ENCODE assay signal across 20 cellular contexts in the genomic region with DNA sequence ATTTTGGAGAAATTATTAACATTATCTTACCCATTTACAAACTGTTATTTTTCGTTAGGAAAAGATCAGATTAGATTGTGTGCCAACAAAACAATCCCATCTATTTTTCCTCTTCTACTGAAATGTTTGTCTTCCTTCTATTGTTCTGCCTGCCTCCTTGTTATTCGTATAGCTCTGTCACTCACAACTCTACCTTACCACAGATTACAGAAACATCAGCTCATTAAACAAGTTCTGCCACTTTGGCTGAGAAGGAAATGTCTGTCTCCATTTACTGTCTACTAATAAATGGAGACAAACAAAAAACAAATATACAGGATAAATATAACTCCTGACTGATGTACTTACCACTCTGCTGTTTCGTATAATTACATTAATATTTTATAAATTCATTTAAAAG.
"Had no signal": no experiment of that assay in that cellular context is flagged by ENCODE, and none has a peak within 500 bp of the region (broad histone marks: within the 10 kb centered on the region; RNA-seq: fewer than 3 reads in every experiment).

No MANE protein-coding gene starts in this region.

- H3K9me3 ChIP-seq: esophagus muscularis mucosa, gastroesophageal sphincter, psoas muscle, right lobe of liver, spleen, tibial artery, upper lobe of left lung, uterus had no signal

- H3K27ac ChIP-seq: esophagus muscularis mucosa, gastroesophageal sphincter, psoas muscle, right lobe of liver, spleen, tibial artery, upper lobe of left lung, uterus had no signal

- H3K27me3 ChIP-seq: esophagus muscularis mucosa, gastroesophageal sphincter, right lobe of liver, spleen, tibial artery, upper lobe of left lung, uterus had no signal

- H3K4me3 ChIP-seq: esophagus muscularis mucosa, gastroesophageal sphincter, psoas muscle, right lobe of liver, spleen, tibial artery, upper lobe of left lung, uterus had no signal

- H3K36me3 ChIP-seq: right lobe of liver, uterus had no signal

- H3K27me3 Mint-ChIP-seq: dendritic cell treated with granulocyte-macrophage colony-stimulating factor and Interleukin-4, amounts not matched to agents 40 ng/mL and 50 ng/mL, for 4 days; stimulated activated memory B cell treated with anti-CD40 and anti-IgM and Interleukin-4, amounts not matched to agents 10 μg/mL and 1 μg/mL and 100 μg/mL, for 72 hours; stimulated activated naive CD8-positive, alpha-beta T cell treated with anti-CD3 and anti-CD28 coated beads, Interleukin-15, Interleukin-2, amounts not matched to agents 100 ng/mL and 50 ng/mL, for 24 hours had no signal

- H3K4me1 Mint-ChIP-seq: nephron; stimulated activated memory B cell treated with anti-CD40 and anti-IgM and Interleukin-4, amounts not matched to agents 10 μg/mL and 1 μg/mL and 100 μg/mL, for 72 hours had no signal

- H3K4me1 ChIP-seq: esophagus muscularis mucosa, gastroesophageal sphincter, psoas muscle, right lobe of liver, spleen, tibial artery, upper lobe of left lung, uterus had no signal

- H3K4me3 Mint-ChIP-seq: dendritic cell treated with granulocyte-macrophage colony-stimulating factor and Interleukin-4, amounts not matched to agents 40 ng/mL and 50 ng/mL, for 4 days; nephron; stimulated activated memory B cell treated with anti-CD40 and anti-IgM and Interleukin-4, amounts not matched to agents 10 μg/mL and 1 μg/mL and 100 μg/mL, for 72 hours; stimulated activated naive CD8-positive, alpha-beta T cell treated with anti-CD3 and anti-CD28 coated beads, Interleukin-15, Interleukin-2, amounts not matched to agents 100 ng/mL and 50 ng/mL, for 24 hours had no signal

- H3K9me3 Mint-ChIP-seq: dendritic cell treated with granulocyte-macrophage colony-stimulating factor and Interleukin-4, amounts not matched to agents 40 ng/mL and 50 ng/mL, for 4 days; nephron; stimulated activated memory B cell treated with anti-CD40 and anti-IgM and Interleukin-4, amounts not matched to agents 10 μg/mL and 1 μg/mL and 100 μg/mL, for 72 hours; stimulated activated naive CD8-positive, alpha-beta T cell treated with anti-CD3 and anti-CD28 coated beads, Interleukin-15, Interleukin-2, amounts not matched to agents 100 ng/mL and 50 ng/mL, for 24 hours had no signal

- H3K27ac Mint-ChIP-seq: dendritic cell treated with granulocyte-macrophage colony-stimulating factor and Interleukin-4, amounts not matched to agents 40 ng/mL and 50 ng/mL, for 4 days; nephron; stimulated activated memory B cell treated with anti-CD40 and anti-IgM and Interleukin-4, amounts not matched to agents 10 μg/mL and 1 μg/mL and 100 μg/mL, for 72 hours; stimulated activated naive CD8-positive, alpha-beta T cell treated with anti-CD3 and anti-CD28 coated beads, Interleukin-15, Interleukin-2, amounts not matched to agents 100 ng/mL and 50 ng/mL, for 24 hours had no signal

- DNase-seq: glutamatergic neuron; islet precursor cell; midbrain; psoas muscle; retina; right lobe of liver; spleen; stimulated activated CD4-positive, alpha-beta T cell treated with anti-CD3 and anti-CD28 coated beads, Interleukin-15, amount 100 ng/mL, for 24 hours; stimulated activated CD4-positive, alpha-beta T cell treated with anti-CD3 and anti-CD28 coated beads, Interleukin-1b, Interleukin-23, amount 100 ng/mL, for 48 hours; stimulated activated CD4-positive, alpha-beta T cell treated with anti-CD3 and anti-CD28 coated beads, Interleukin-4, amount 100 ng/mL, for 24 hours; tibial artery; upper lobe of left lung; uterus had no signal

- ATAC-seq: gastroesophageal sphincter; left lobe of liver; psoas muscle; right lobe of liver; stimulated activated memory B cell treated with anti-CD40 and anti-IgM and Interleukin-4, amounts not matched to agents 10 μg/mL and 1 μg/mL and 100 μg/mL, for 72 hours had no signal
